In genomic region chr18:35603528-35603927, GRCh38 we compare ENCODE assay signal across 8 cellular contexts.
"Had no signal": no experiment of that assay in that cellular context is flagged by ENCODE, and none has a peak within 500 bp of the region (broad histone marks: within the 10 kb centered on the region; RNA-seq: fewer than 3 reads in every experiment).

No MANE protein-coding gene starts in this region.

- H2AFZ ChIP-seq: GM23248 had no signal

- ATAC-seq: HCT116 had no signal

- H3K9ac ChIP-seq: GM23248 had no signal

- H3K4me1 ChIP-seq: HAP-1 had no signal

- H3K4me3 ChIP-seq: GM23248, HAP-1 had no signal

- H3K4me3 Mint-ChIP-seq: HFFc6 had no signal

- H3K27me3 Mint-ChIP-seq: IgD-negative memory B cell had no signal

- H3K27ac Mint-ChIP-seq: HFFc6 had no signal

- H3K27ac ChIP-seq: GM23248 had no signal

- H3K36me3 ChIP-seq: HAP-1 had no signal

- DNase-seq: GM23248, GOT3, H7, HFFc6, KBM-7 had no signal
